Comparison of ENCODE assay signal across 20 cellular contexts in the genomic region with DNA sequence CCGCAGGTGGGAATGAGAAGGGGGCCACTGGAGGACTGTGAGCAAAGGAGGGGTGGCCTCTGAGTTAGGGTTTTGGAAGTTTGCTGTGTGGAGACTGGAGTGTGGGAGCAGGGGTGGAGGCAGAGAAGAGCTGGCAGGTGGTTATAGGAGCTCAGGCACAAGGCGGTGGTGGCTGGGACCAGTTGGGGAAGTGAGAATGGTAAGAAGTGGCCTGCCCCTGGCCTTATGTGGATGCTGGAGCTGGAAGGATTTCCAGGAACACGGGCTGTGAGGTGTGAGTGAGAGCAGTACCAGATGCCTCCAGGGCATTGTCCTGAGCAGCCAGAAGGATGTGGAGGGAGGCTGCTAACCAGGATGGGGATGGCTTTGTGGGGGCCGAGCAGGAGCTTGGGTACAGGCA.
"Had no signal": no experiment of that assay in that cellular context is flagged by ENCODE, and none has a peak within 500 bp of the region (broad histone marks: within the 10 kb centered on the region; RNA-seq: fewer than 3 reads in every experiment).

No MANE protein-coding gene starts in this region.

- H3K27me3 Mint-ChIP-seq: memory B cell, T-helper 17 cell had no signal

- H3K36me3 ChIP-seq: heart right ventricle had no signal

- H3K27ac ChIP-seq: coronary artery, epithelial cell of prostate, heart right ventricle had no signal

- H3K27ac Mint-ChIP-seq: activated CD8-positive, alpha-beta T cell treated with anti-CD3 and anti-CD28 coated beads, Interleukin-2, amount 10 ng/mL, durations not matched to agents 7 days and 5 days; T-helper 17 cell had no signal

- H3K4me3 Mint-ChIP-seq: activated CD8-positive, alpha-beta T cell treated with anti-CD3 and anti-CD28 coated beads, Interleukin-2, amount 10 ng/mL, durations not matched to agents 7 days and 5 days; activated T-helper 1 cell treated with anti-CD3 and anti-CD28 coated beads, Interleukin-12 subunit alpha, Interleukin-12 subunit beta, Interleukin-2, Interleukin-4 antibody, amounts not matched to agents 30 ng/mL and 10 ng/mL and 1 ng/mL, durations not matched to agents 14 hours and 24 hours and 36 hours; memory B cell; T-helper 17 cell had no signal

- H3K9me3 Mint-ChIP-seq: activated T-helper 1 cell treated with anti-CD3 and anti-CD28 coated beads, Interleukin-12 subunit alpha, Interleukin-12 subunit beta, Interleukin-2, Interleukin-4 antibody, amounts not matched to agents 30 ng/mL and 10 ng/mL and 1 ng/mL, durations not matched to agents 14 hours and 24 hours and 36 hours; memory B cell had no signal

- H3K27me3 ChIP-seq: heart right ventricle had no signal

- DNase-seq: activated CD4-positive, alpha-beta T cell treated with anti-CD3 and anti-CD28 coated beads, Interleukin-2, amount 50 U/mL, for 1 hour; activated CD8-positive, alpha-beta T cell treated with anti-CD3 and anti-CD28 coated beads, Interleukin-2, amount 10 ng/mL, durations not matched to agents 7 days and 5 days; activated gamma-delta T cell; amygdala; cerebellar nuclear complex; heart right ventricle; islet precursor cell; left cardiac atrium; occipital lobe; small intestine; stimulated activated CD4-positive, alpha-beta T cell treated with anti-CD3 and anti-CD28 coated beads, Interleukin-2, amount 100 ng/mL, for 24 hours; stimulated activated naive CD4-positive, alpha-beta T cell; SW 1271; T-helper 17 cell had no signal

- H3K4me3 ChIP-seq: coronary artery, heart right ventricle had no signal

- ATAC-seq: activated CD4-positive, CD25-positive, alpha-beta regulatory T cell treated with anti-CD3 and anti-CD28 coated beads, Interleukin-2, amount 50 U/mL, for 24 hours; activated CD8-positive, alpha-beta T cell treated with anti-CD3 and anti-CD28 coated beads, Interleukin-2, amount 10 ng/mL, durations not matched to agents 7 days and 5 days; heart right ventricle; left cardiac atrium; sciatic nerve; T-helper 17 cell had no signal

- H3K9me3 ChIP-seq: heart right ventricle had no signal
